In genomic region chr1:54542120-54542961, GRCh38 we compare ENCODE assay signal across 1 cellular context.
A peak's percentile ranks its signal among the peaks of the same experiment; 100 is the strongest.
TF ChIP-seq lines count a peak whose summit lies in the region.

No MANE protein-coding gene starts in this region.

TF ChIP-seq in K562, 482 proteins besides CTCF, POLR2A, EP300 and RAD21 (continued from another document and continues in another):
- TF ChIP-seq ZNF318 (IDR thresholded peaks at IDR 0.05; ENCODE audit: borderline replicate concordance in 1 of 2, low read depth in 1 of 2) (no peak), HES1 (IDR thresholded peaks at IDR 0.05; ENCODE audit: low read depth) (no peak), RFX5 (IDR thresholded peaks at IDR 0.05; ENCODE audit: low read depth, low read length) (no peak), CHD1 (IDR thresholded peaks at IDR 0.05; ENCODE audit: low read length) (no peak), DDX20 (tag; IDR thresholded peaks at IDR 0.05; ENCODE audit: low read depth) (no peak), PHF8 (IDR thresholded peaks at IDR 0.05; ENCODE audit: borderline replicate concordance, low read length) (peak; percentile 30; the same call in 1 of the 2 replicates), MBD2 (IDR thresholded peaks at IDR 0.05; ENCODE audit: borderline replicate concordance, low read depth) (no peak), FOXO4 (CRISPR knock-in tag; IDR thresholded peaks at IDR 0.05) (no peak), ZBTB9 (CRISPR knock-in tag; IDR thresholded peaks at IDR 0.05) (peak; percentile 77; the same call in 1 of the 2 replicates), HINFP (tag; conservative IDR thresholded peaks at IDR 0.05; ENCODE audit: low read depth) (no peak), HNRNPUL1 (IDR thresholded peaks at IDR 0.05; ENCODE audit: low read length) (no peak), ZNF639 (CRISPR knock-in tag; conservative IDR thresholded peaks at IDR 0.05 in 1 of 2, IDR thresholded peaks at IDR 0.05 in 1 of 2) (no peak), CHD4 (IDR thresholded peaks at IDR 0.05; ENCODE audit: insufficient read depth, insufficient replicate concordance, low read depth, low read length, poor library complexity, severe bottlenecking) (no peak), PTRF (tag; IDR thresholded peaks at IDR 0.05) (no peak), TARDBP (IDR thresholded peaks at IDR 0.05) (no peak), ZFP91 (CRISPR knock-in tag; IDR thresholded peaks at IDR 0.05) (peak; percentile 51; the same call in 1 of the 2 replicates), ASH1L (IDR thresholded peaks at IDR 0.05; ENCODE audit: borderline replicate concordance, low read depth, partially characterized antibody) (no peak), E2F5 (CRISPR knock-in tag; IDR thresholded peaks at IDR 0.05) (peak; percentile 56; the same call in 1 of the 2 replicates), NBN (IDR thresholded peaks at IDR 0.05; ENCODE audit: low read depth) (no peak), MTF1 (CRISPR knock-in tag; IDR thresholded peaks at IDR 0.05; ENCODE audit: borderline replicate concordance) (no peak), FOXA1 (IDR thresholded peaks at IDR 0.05; ENCODE audit: borderline replicate concordance) (no peak), STAG1 (CRISPR knock-in tag; IDR thresholded peaks at IDR 0.05; ENCODE audit: borderline replicate concordance) (no peak), ZNF592 (IDR thresholded peaks at IDR 0.05) (no peak), ZNF551 (CRISPR knock-in tag; IDR thresholded peaks at IDR 0.05) (no peak), CREBBP (IDR thresholded peaks at IDR 0.05; ENCODE audit: low read depth, low read length) (no peak), NFIX (CRISPR knock-in tag; IDR thresholded peaks at IDR 0.05; ENCODE audit: low read depth) (no peak), NCOA6 (IDR thresholded peaks at IDR 0.05) (peak; percentile 76), U2AF2 (optimal IDR thresholded peaks at IDR 0.05; ENCODE audit: low read depth, low read length) (no peak), GTF3C2 (IDR thresholded peaks at IDR 0.05; ENCODE audit: borderline replicate concordance, extremely low read depth, insufficient read length) (no peak), KDM5B (IDR thresholded peaks at IDR 0.05; ENCODE audit: insufficient replicate concordance, low read depth, low read length) (no peak)
